Comparison of ENCODE assay signal across 16 cellular contexts in the genomic region with DNA sequence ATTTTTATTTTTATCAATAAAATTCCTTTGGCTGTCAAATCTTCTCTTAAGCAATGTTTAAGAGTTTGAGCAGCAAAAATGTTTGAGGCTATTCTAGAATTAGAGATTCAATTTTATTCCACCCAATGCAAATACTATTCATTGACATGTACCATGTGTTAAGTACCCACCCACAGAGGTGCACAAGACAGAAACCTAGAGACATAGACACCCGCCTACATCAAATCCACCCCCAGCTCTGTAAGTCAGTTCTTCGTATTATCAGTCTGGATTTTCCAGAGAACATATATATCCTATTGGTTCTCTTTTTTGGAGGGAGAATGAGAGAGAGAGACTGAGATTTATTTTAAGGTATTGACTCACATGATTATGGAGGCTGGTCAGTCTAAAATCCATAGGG.
DNase-seq lines count a peak whose midpoint lies in the region; TF ChIP-seq lines count a peak whose summit lies in the region.
"Had no signal": no experiment of that assay in that cellular context is flagged by ENCODE, and none has a peak within 500 bp of the region (broad histone marks: within the 10 kb centered on the region; RNA-seq: fewer than 3 reads in every experiment).

No MANE protein-coding gene starts in this region.

- no peaks in the 10 kb centered on the region for H3K79me2 ChIP-seq in hepatocyte

- no peak overlapping the region for H3K4me2 ChIP-seq in hepatocyte
- H3K4me2 ChIP-seq: A549; BLaER1 treated with 17β-estradiol and CSF1 and Interleukin-3, amounts not matched to agents 10 nM and 100 nM had no signal

- H3K27me3 ChIP-seq in hepatocyte: no peaks in the 10 kb centered on the region
- H3K27me3 ChIP-seq: BLaER1 treated with 17β-estradiol and CSF1 and Interleukin-3, amounts not matched to agents 10 nM and 100 nM had no signal

- H4K20me1 ChIP-seq in hepatocyte (ENCODE audit: insufficient read depth, poor library complexity, severe bottlenecking): no peaks in the 10 kb centered on the region
- H4K20me1 ChIP-seq: BLaER1 treated with 17β-estradiol and CSF1 and Interleukin-3, amounts not matched to agents 10 nM and 100 nM had no signal

- no peaks in the 10 kb centered on the region for H3K9me3 ChIP-seq in HEK293 (ENCODE audit: control insufficient read depth, insufficient read depth, low read depth, low read length)
- no peaks in the 10 kb centered on the region for H3K9me3 ChIP-seq in hepatocyte (ENCODE audit: low read depth)
- H3K9me3 ChIP-seq: A549; BLaER1 treated with 17β-estradiol and CSF1 and Interleukin-3, amounts not matched to agents 10 nM and 100 nM; Caco-2 had no signal

- DNase-seq in hepatocyte (ENCODE audit: low spot score) (no peak), putamen (ENCODE audit: low spot score) (peak; percentile 48), HUDEP-2 (lab: John Stamatoyannopoulos, UW; ENCODE audit: unreplicated experiment in 76 of 76) (no peak), midbrain (lab: John Stamatoyannopoulos, UW) (no peak)
- DNase-seq: AML-193; Calu3; CD4-positive, alpha-beta T cell; CD8-positive, alpha-beta T cell; DMS79 treated with DMSO at 0.1 percent for 48 hours; GF-D8 had no signal

- H3K36me3 ChIP-seq in HEK293 (ENCODE audit: control insufficient read depth in 2 of 2, insufficient read depth in 1 of 2, low read length in 2 of 2) (no peaks in the 10 kb centered on the region), hepatocyte (replicated peaks; ENCODE audit: insufficient read depth, low read depth) (no peaks in the 10 kb centered on the region)
- H3K36me3 ChIP-seq: BLaER1 treated with 17β-estradiol and CSF1 and Interleukin-3, amounts not matched to agents 10 nM and 100 nM had no signal

- POLR2A ChIA-PET in HEK293 (lab: Yijun Ruan, JAX): no interaction called here

- no peaks in the 10 kb centered on the region for H3K9me2 ChIP-seq in hepatocyte (replicated peaks; ENCODE audit: insufficient read depth)

- H3K4me3 ChIP-seq in HEK293 (ENCODE audit: low read depth, low read length): no peak overlapping the region
- no peak overlapping the region for H3K4me3 ChIP-seq in hepatocyte
- H3K4me3 ChIP-seq: A549; BLaER1 treated with 17β-estradiol and CSF1 and Interleukin-3, amounts not matched to agents 10 nM and 100 nM had no signal

- H3K27ac ChIP-seq in HEK293 (ENCODE audit: extremely low read depth, low read depth, low read length) (no peak overlapping the region), hepatocyte (peak overlapping the region; percentile 42)
- H3K27ac ChIP-seq: 22Rv1; A549; BLaER1 treated with 17β-estradiol and CSF1 and Interleukin-3, amounts not matched to agents 10 nM and 100 nM; C4-2B had no signal

- no peak overlapping the region for H2AFZ ChIP-seq in hepatocyte

- H3K4me1 ChIP-seq in HEK293 (ENCODE audit: control insufficient read depth, insufficient read depth, low read length): no peaks in the 10 kb centered on the region
- H3K4me1 ChIP-seq in hepatocyte (ENCODE audit: insufficient read depth): peaks cover 41% of the 10 kb centered on the region
- H3K4me1 ChIP-seq: A549; BLaER1 treated with 17β-estradiol and CSF1 and Interleukin-3, amounts not matched to agents 10 nM and 100 nM had no signal

- TF ChIP-seq CTCF in HEK293 (tag by site-specific recombination; IDR thresholded peaks at IDR 0.05) (no peak), hepatocyte (IDR thresholded peaks at IDR 0.05; ENCODE audit: poor library complexity) (no peak)

- WGBS in hepatocyte (ENCODE audit: low lambda C conversion rate, missing lambda C conversion rate): 91% methylated on average over 2 of the region's 2 CpGs

- CTCF ChIA-PET in HEK293 (lab: Yijun Ruan, JAX): no interaction called here

TF ChIP-seq in HEK293, 187 proteins besides CTCF, POLR2A, EP300 and RAD21:
- TF ChIP-seq YY1 (tag by site-specific recombination; IDR thresholded peaks at IDR 0.05) (no peak), EGR2 (tag by site-specific recombination; IDR thresholded peaks at IDR 0.05; ENCODE audit: low read depth) (0 out of 2 replicates have a peak, but pooled peaks have one; percentile 34), ZNF221 (tag by site-specific recombination; IDR thresholded peaks at IDR 0.05; ENCODE audit: borderline replicate concordance) (no peak), WT1 (tag by site-specific recombination; IDR thresholded peaks at IDR 0.05) (no peak), BCL6B (tag by site-specific recombination; IDR thresholded peaks at IDR 0.05) (no peak), BCL11A (tag by site-specific recombination; IDR thresholded peaks at IDR 0.05; ENCODE audit: low read depth) (no peak), HOXC10 (CRISPR knock-in tag; IDR thresholded peaks at IDR 0.05) (no peak), ZNF404 (tag by site-specific recombination; IDR thresholded peaks at IDR 0.05) (no peak), MEIS1 (CRISPR knock-in tag; IDR thresholded peaks at IDR 0.05; ENCODE audit: borderline replicate concordance) (no peak), ZFHX2 (tag by site-specific recombination; conservative IDR thresholded peaks at IDR 0.05) (0 out of 2 replicates have a peak, but pooled peaks have one; percentile 29), ZSCAN16 (tag by site-specific recombination; IDR thresholded peaks at IDR 0.05) (no peak), ZNF571 (tag by site-specific recombination; IDR thresholded peaks at IDR 0.05) (no peak), ZNF560 (tag by site-specific recombination; IDR thresholded peaks at IDR 0.05; ENCODE audit: borderline replicate concordance) (no peak), ZNF324 (tag by site-specific recombination; IDR thresholded peaks at IDR 0.05) (no peak)
- TF ChIP-seq, protein P1, sequence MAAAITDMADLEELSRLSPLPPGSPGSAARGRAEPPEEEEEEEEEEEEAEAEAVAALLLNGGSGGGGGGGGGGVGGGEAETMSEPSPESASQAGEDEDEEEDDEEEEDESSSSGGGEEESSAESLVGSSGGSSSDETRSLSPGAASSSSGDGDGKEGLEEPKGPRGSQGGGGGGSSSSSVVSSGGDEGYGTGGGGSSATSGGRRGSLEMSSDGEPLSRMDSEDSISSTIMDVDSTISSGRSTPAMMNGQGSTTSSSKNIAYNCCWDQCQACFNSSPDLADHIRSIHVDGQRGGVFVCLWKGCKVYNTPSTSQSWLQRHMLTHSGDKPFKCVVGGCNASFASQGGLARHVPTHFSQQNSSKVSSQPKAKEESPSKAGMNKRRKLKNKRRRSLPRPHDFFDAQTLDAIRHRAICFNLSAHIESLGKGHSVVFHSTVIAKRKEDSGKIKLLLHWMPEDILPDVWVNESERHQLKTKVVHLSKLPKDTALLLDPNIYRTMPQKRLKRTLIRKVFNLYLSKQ (tag by site-specific recombination; IDR thresholded peaks at IDR 0.05; ENCODE audit: borderline replicate concordance): no peak
TF ChIP-seq in HEK293: peak in this region for 2.
